Comparison of ENCODE assay signal across 29 cellular contexts in the genomic region with DNA sequence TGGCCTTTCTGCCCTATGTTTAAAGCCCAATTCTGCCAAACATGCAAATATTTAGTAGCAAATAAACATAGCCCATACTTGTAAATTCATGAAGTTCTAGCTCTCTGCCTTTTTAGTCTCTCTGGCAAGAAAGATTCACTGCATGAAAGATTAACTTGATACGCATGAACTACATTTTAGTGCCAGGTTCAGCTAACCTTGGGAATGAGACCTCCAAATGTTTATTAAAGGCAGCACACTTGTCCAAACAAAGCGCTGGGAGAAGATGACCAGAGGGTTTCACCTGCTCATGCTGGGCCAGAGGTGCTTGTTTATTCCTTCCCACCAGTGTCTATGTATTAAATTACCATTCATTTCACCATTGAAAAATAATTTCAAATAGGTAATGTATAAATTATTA. TPM values are rescaled to one million over a fixed set of nuclear protein-coding genes. Genes with fewer than 3 reads are reported as not detected.
"Had no signal": no experiment of that assay in that cellular context is flagged by ENCODE, and none has a peak within 500 bp of the region (broad histone marks: within the 10 kb centered on the region; RNA-seq: fewer than 3 reads in every experiment).

No MANE protein-coding gene starts in this region.

- H3K27me3 Mint-ChIP-seq: dendritic cell treated with granulocyte-macrophage colony-stimulating factor and Interleukin-4, amounts not matched to agents 40 ng/mL and 50 ng/mL, for 4 days; natural killer cell treated with Interleukin-12 subunit alpha and Interleukin-12 subunit beta and Interleukin-15 and Interleukin-18, amount 100 ng/mL, for 72 hours; progenitor cell of endocrine pancreas; stimulated activated naive CD8-positive, alpha-beta T cell treated with anti-CD3 and anti-CD28 coated beads, Interleukin-15, amount 100 ng/mL, for 72 hours had no signal

- H3K4me3 ChIP-seq: colonic mucosa, esophagus muscularis mucosa, gastroesophageal sphincter, heart left ventricle, hepatocyte, left ventricle myocardium inferior, lower lobe of right lung, neural progenitor cell, smooth muscle cell, suprapubic skin, vagina had no signal

- H3K36me3 ChIP-seq: colonic mucosa, esophagus muscularis mucosa, gastroesophageal sphincter, heart left ventricle, left ventricle myocardium inferior, lower lobe of right lung, neural progenitor cell, suprapubic skin, vagina had no signal

- H3K27ac Mint-ChIP-seq: dendritic cell treated with granulocyte-macrophage colony-stimulating factor and Interleukin-4, amounts not matched to agents 40 ng/mL and 50 ng/mL, for 4 days; natural killer cell treated with Interleukin-12 subunit alpha and Interleukin-12 subunit beta and Interleukin-15 and Interleukin-18, amount 100 ng/mL, for 72 hours; neural progenitor cell; progenitor cell of endocrine pancreas; stimulated activated naive CD8-positive, alpha-beta T cell treated with anti-CD3 and anti-CD28 coated beads, Interleukin-15, amount 100 ng/mL, for 72 hours had no signal

- H3K4me1 ChIP-seq: colonic mucosa, esophagus muscularis mucosa, foreskin keratinocyte, gastroesophageal sphincter, heart left ventricle, left ventricle myocardium inferior, lower lobe of right lung, neural progenitor cell, parathyroid adenoma, suprapubic skin, vagina had no signal

- H3K4me1 Mint-ChIP-seq: neural progenitor cell; stimulated activated naive CD8-positive, alpha-beta T cell treated with anti-CD3 and anti-CD28 coated beads, Interleukin-15, amount 100 ng/mL, for 72 hours had no signal

- H3K27ac ChIP-seq: colonic mucosa, esophagus muscularis mucosa, foreskin keratinocyte, gastroesophageal sphincter, heart left ventricle, hepatocyte, left ventricle myocardium inferior, lower lobe of right lung, neural progenitor cell, parathyroid adenoma, suprapubic skin, vagina had no signal

- H3K36me3 Mint-ChIP-seq: natural killer cell treated with Interleukin-12 subunit alpha and Interleukin-12 subunit beta and Interleukin-15 and Interleukin-18, amount 100 ng/mL, for 72 hours; neural progenitor cell had no signal

- H3K4me3 Mint-ChIP-seq: dendritic cell treated with granulocyte-macrophage colony-stimulating factor and Interleukin-4, amounts not matched to agents 40 ng/mL and 50 ng/mL, for 4 days; natural killer cell treated with Interleukin-12 subunit alpha and Interleukin-12 subunit beta and Interleukin-15 and Interleukin-18, amount 100 ng/mL, for 72 hours; neural progenitor cell; stimulated activated naive CD8-positive, alpha-beta T cell treated with anti-CD3 and anti-CD28 coated beads, Interleukin-15, amount 100 ng/mL, for 72 hours had no signal

- H3K27me3 ChIP-seq: colonic mucosa, esophagus muscularis mucosa, foreskin keratinocyte, gastroesophageal sphincter, heart left ventricle, hepatocyte, neural progenitor cell, suprapubic skin, vagina had no signal

- H3K9me3 Mint-ChIP-seq: dendritic cell treated with granulocyte-macrophage colony-stimulating factor and Interleukin-4, amounts not matched to agents 40 ng/mL and 50 ng/mL, for 4 days; neural progenitor cell; stimulated activated naive CD8-positive, alpha-beta T cell treated with anti-CD3 and anti-CD28 coated beads, Interleukin-15, amount 100 ng/mL, for 72 hours had no signal

- ATAC-seq: foreskin keratinocyte; gastroesophageal sphincter; heart left ventricle; lower lobe of right lung; natural killer cell treated with Interleukin-12 subunit alpha and Interleukin-12 subunit beta and Interleukin-15 and Interleukin-18, amount 100 ng/mL, for 72 hours; sciatic nerve; stimulated activated naive CD8-positive, alpha-beta T cell treated with anti-CD3 and anti-CD28 coated beads, Interleukin-15, amount 100 ng/mL, for 72 hours had no signal

- DNase-seq: colonic mucosa; effector memory CD4-positive, alpha-beta T cell; foreskin keratinocyte; heart left ventricle; kidney; left ventricle myocardium inferior; lower lobe of right lung; stimulated activated CD4-positive, alpha-beta T cell treated with anti-CD3 and anti-CD28 coated beads, Interleukin-12 subunit alpha, Interleukin-12 subunit beta, amount 100 ng/mL, for 4 hours; stimulated activated CD4-positive, alpha-beta T cell treated with anti-CD3 and anti-CD28 coated beads, Interleukin-1b, Interleukin-23, amount 100 ng/mL, for 48 hours; stimulated activated CD4-positive, alpha-beta T cell treated with anti-CD3 and anti-CD28 coated beads, Interleukin-4, amount 100 ng/mL, for 1 hour; stimulated activated CD8-positive, alpha-beta memory T cell treated with anti-CD3 and anti-CD28 coated beads, Interleukin-4, amount 100 ng/mL, for 48 hours; stimulated activated naive CD4-positive, alpha-beta T cell; stimulated activated naive CD8-positive, alpha-beta T cell treated with anti-CD3 and anti-CD28 coated beads, Interleukin-15, amount 100 ng/mL, for 72 hours; trophoblast cell had no signal

- H3K9me3 ChIP-seq: colonic mucosa, esophagus muscularis mucosa, gastroesophageal sphincter, left ventricle myocardium inferior, lower lobe of right lung, suprapubic skin, vagina had no signal

RNA-seq across cellular contexts. Expression of gene IL1RAPL1, which starts 44.5 kb away (rescaled TPM):
- total RNA-seq: epithelial cell of proximal tubule; lower lobe of right lung; mesenteric fat pad; myocyte; natural killer cell treated with Interleukin-12 subunit alpha and Interleukin-12 subunit beta and Interleukin-15 and Interleukin-18, amount 100 ng/mL, for 72 hours; vagina had no signal
